24 cellular contexts compared by ENCODE assay signal in the genomic region with DNA sequence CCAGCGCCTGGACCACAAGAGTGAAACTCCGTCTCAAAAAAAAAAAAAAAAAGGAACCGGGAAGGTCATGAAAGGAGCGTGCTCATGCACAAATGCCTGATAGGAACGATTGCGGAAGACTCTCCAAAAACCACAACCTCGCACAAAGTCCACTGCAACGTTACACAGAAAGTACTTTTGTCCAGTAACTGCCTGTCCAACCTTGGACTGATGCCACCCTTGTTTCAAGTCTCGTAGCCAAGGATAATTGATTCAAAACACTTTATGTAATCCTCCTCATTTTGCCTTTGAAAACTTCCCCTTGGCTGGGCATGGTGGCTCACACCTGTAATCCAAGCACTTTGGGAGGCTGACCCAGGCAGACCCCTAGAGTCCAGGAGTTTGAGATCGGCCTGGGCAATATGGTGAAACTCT. TPM values are rescaled to one million over a fixed set of nuclear protein-coding genes. Genes with fewer than 3 reads are reported as not detected.
DNase-seq lines count a peak whose midpoint lies in the region; ATAC-seq, FAIRE-seq and TF ChIP-seq lines count a peak whose summit lies in the region.
"Had no signal": no experiment of that assay in that cellular context is flagged by ENCODE, and none has a peak within 500 bp of the region (broad histone marks: within the 10 kb centered on the region; RNA-seq: fewer than 3 reads in every experiment).

No MANE protein-coding gene starts in this region.

- H3K9me3 ChIP-seq in small intestine (ENCODE audit: control insufficient read depth, low read depth) = no peaks in the 10 kb centered on the region

- POLR2A ChIA-PET in WTC11 (lab: Charles Lee) (no interaction called here), T-cell (lab: Charles Lee) (no interaction called here)

- TF ChIP-seq CTCF in WTC11 (IDR thresholded peaks at IDR 0.05) = no peak
- TF ChIP-seq CTCF in progenitor cell of endocrine pancreas (IDR thresholded peaks at IDR 0.05; ENCODE audit: unreplicated experiment) = no peak

- ATAC-seq in WTC11 (no peak), left lobe of liver (peak; percentile 62), T-cell (replicated peaks in 1 of 4) (no peak)
- ATAC-seq: CD8-positive, alpha-beta T cell had no signal

- peak overlapping the region in 1 of 2 donors; percentile 80 for H3K27ac ChIP-seq in small intestine (ENCODE audit: low read depth in 1 of 2, low read length in 1 of 2)
- H3K27ac ChIP-seq: SK-N-MC had no signal

- H3K4me1 ChIP-seq in small intestine (ENCODE audit: control insufficient read depth in 2 of 2, insufficient read depth in 1 of 2, low read depth in 1 of 2, low read length in 1 of 2) = no peaks in the 10 kb centered on the region

- FAIRE-seq in small intestine (lab: Jason Lieb, UNC) = no peak
- FAIRE-seq: GM18507, H54, TTC549, urothelium cell line had no signal

- CTCF ChIA-PET in WTC11 (lab: Charles Lee) = interaction anchor here (1.7 kb wide), 1 partner anchor 122 kb away, joined by 5 read pairs; no protein-coding TSS in a partner anchor
- CTCF ChIA-PET in T-cell (lab: Charles Lee) = no interaction called here

- no peaks in the 10 kb centered on the region for H3K27me3 ChIP-seq in small intestine (ENCODE audit: control insufficient read depth in 2 of 2, insufficient read depth in 2 of 2, low read length in 2 of 2)

- H3K36me3 ChIP-seq in small intestine (ENCODE audit: control insufficient read depth in 2 of 2, insufficient read depth in 2 of 2, low read length in 2 of 2) = no peaks in the 10 kb centered on the region

- WGBS in small intestine, 3 donors = 18 to 55% (median 26%) methylated on average over 8 to 10 of the region's 10 CpGs

- DNase-seq in M059J (ENCODE audit: low read depth) (peak; percentile 72), WTC11 (ENCODE audit: low spot score) (no peak), left lobe of liver (ENCODE audit: low spot score) (peak; percentile 92), small intestine (peak; percentile 91), T-cell (no peak), NCI-H1694 (lab: John Stamatoyannopoulos, UW) (no peak), progenitor cell of endocrine pancreas (ENCODE audit: low spot score, unreplicated experiment) (no peak)
- no peak for DNase-seq in activated CD4-positive, CD25-positive, alpha-beta regulatory T cell treated with anti-CD3 and anti-CD28 coated beads, Interleukin-2, amount 50 U/mL, for 72 hours
- DNase-seq: activated CD4-positive, alpha-beta T cell treated with anti-CD3 and anti-CD28 coated beads, Interleukin-2, amount 10 ng/mL, durations not matched to agents 24 days and 14 days; activated CD8-positive, alpha-beta memory T cell treated with anti-CD3 and anti-CD28 coated beads, Interleukin-2, amount 50 U/mL, for 4 hours; aorta; CD8-positive, alpha-beta T cell; hypothalamus; MM.1S; NCI-H2029 treated with DMSO at 0.1 percent for 48 hours; NCI-H446 had no signal

- no peak overlapping the region for H3K4me3 ChIP-seq in small intestine (ENCODE audit: low read depth in 1 of 2, low read length in 2 of 2)
- H3K4me3 ChIP-seq: SK-N-MC had no signal

- H3K27ac Mint-ChIP-seq in WTC11 (no peak overlapping the region), T-cell (no peak overlapping the region), progenitor cell of endocrine pancreas (no peak overlapping the region)
- H3K27ac Mint-ChIP-seq: activated CD4-positive, alpha-beta T cell treated with anti-CD3 and anti-CD28 coated beads, Interleukin-2, amount 10 ng/mL, durations not matched to agents 24 days and 14 days; CD8-positive, alpha-beta T cell; stimulated activated naive CD8-positive, alpha-beta T cell treated with anti-CD3 and anti-CD28 coated beads, Interleukin-15, Interleukin-2, amounts not matched to agents 100 ng/mL and 50 ng/mL, for 24 hours had no signal

- H3K27me3 Mint-ChIP-seq in WTC11 (ENCODE audit: low read depth) (peaks cover 3% of the 10 kb centered on the region; the same call in 1 of the 2 replicates), T-cell (no peaks in the 10 kb centered on the region), progenitor cell of endocrine pancreas (no peaks in the 10 kb centered on the region)
- H3K27me3 Mint-ChIP-seq: activated CD4-positive, alpha-beta T cell treated with anti-CD3 and anti-CD28 coated beads, Interleukin-2, amount 10 ng/mL, durations not matched to agents 24 days and 14 days; stimulated activated naive CD8-positive, alpha-beta T cell treated with anti-CD3 and anti-CD28 coated beads, Interleukin-15, Interleukin-2, amounts not matched to agents 100 ng/mL and 50 ng/mL, for 24 hours had no signal

- H3K4me1 Mint-ChIP-seq in WTC11 (no peaks in the 10 kb centered on the region), T-cell (peaks cover 0 to 2% (median 0%) of the 10 kb centered on the region in 3 donors), progenitor cell of endocrine pancreas (ENCODE audit: low read depth) (no peaks in the 10 kb centered on the region)

- no peak overlapping the region for H3K4me3 Mint-ChIP-seq in WTC11
- H3K4me3 Mint-ChIP-seq in T-cell = no peak overlapping the region
- H3K4me3 Mint-ChIP-seq in progenitor cell of endocrine pancreas (ENCODE audit: low read depth) = no peak overlapping the region
- H3K4me3 Mint-ChIP-seq: activated CD4-positive, alpha-beta T cell treated with anti-CD3 and anti-CD28 coated beads, Interleukin-2, amount 10 ng/mL, durations not matched to agents 24 days and 14 days; CD8-positive, alpha-beta T cell; stimulated activated naive CD8-positive, alpha-beta T cell treated with anti-CD3 and anti-CD28 coated beads, Interleukin-15, Interleukin-2, amounts not matched to agents 100 ng/mL and 50 ng/mL, for 24 hours had no signal

- H3K36me3 Mint-ChIP-seq in WTC11 (no peaks in the 10 kb centered on the region), T-cell (no peaks in the 10 kb centered on the region), progenitor cell of endocrine pancreas (ENCODE audit: insufficient read depth) (no peaks in the 10 kb centered on the region)
- H3K36me3 Mint-ChIP-seq: CD8-positive, alpha-beta T cell had no signal

- peaks cover 4% of the 10 kb centered on the region; the same call in 1 of the 2 replicates for H3K9me3 Mint-ChIP-seq in WTC11
- peaks cover 0 to 2% (median 0%) of the 10 kb centered on the region in 3 donors for H3K9me3 Mint-ChIP-seq in T-cell
- no peaks in the 10 kb centered on the region for H3K9me3 Mint-ChIP-seq in progenitor cell of endocrine pancreas (ENCODE audit: low read depth)
- H3K9me3 Mint-ChIP-seq: activated CD4-positive, alpha-beta T cell treated with anti-CD3 and anti-CD28 coated beads, Interleukin-2, amount 10 ng/mL, durations not matched to agents 24 days and 14 days; CD8-positive, alpha-beta T cell; stimulated activated naive CD8-positive, alpha-beta T cell treated with anti-CD3 and anti-CD28 coated beads, Interleukin-15, Interleukin-2, amounts not matched to agents 100 ng/mL and 50 ng/mL, for 24 hours had no signal

TF ChIP-seq in WTC11, 78 proteins besides CTCF, POLR2A, EP300 and RAD21:
- TF ChIP-seq GABPB1 (CRISPR knock-in tag; IDR thresholded peaks at IDR 0.05) (peak; percentile 54; the same call in 1 of the 2 replicates), ZNF671 (CRISPR knock-in tag; IDR thresholded peaks at IDR 0.05) (no peak)
TF ChIP-seq in WTC11: peak in this region for 1.

RNA-seq across cellular contexts. Expression of gene LGALS7, which starts 13.7 kb away (rescaled TPM):
- total RNA-seq in M059J (2014; rRNA removed; shearing (Covaris generic)) = not detected in 2 replicates
- total RNA-seq in WTC11 (2021) (2.3 TPM in 1 of 3 replicates, not detected in the others), left lobe of liver (not detected), T-cell (not detected), progenitor cell of endocrine pancreas (0.91 TPM in 1 of 2 replicates, not detected in the other)
- polyA plus RNA-seq in small intestine = 1 to 10 TPM in 1 of 3 donors, not detected in 2; 1.1 TPM
- total RNA-seq: activated CD4-positive, alpha-beta T cell treated with anti-CD3 and anti-CD28 coated beads, Interleukin-2, amount 10 ng/mL, durations not matched to agents 24 days and 14 days; aorta; CD8-positive, alpha-beta T cell; kidney epithelial cell; mononuclear cell had no signal
- polyA plus RNA-seq: aorta had no signal

RNA-seq across cellular contexts. Expression of gene CAPN12, which starts 15.3 kb away (rescaled TPM):
- 1.0 TPM in 2 replicates for total RNA-seq in M059J (2014; rRNA removed; shearing (Covaris generic))
- total RNA-seq in WTC11 (2021) (9.6 to 9.9 TPM (median 9.8 TPM) in 3 replicates), left lobe of liver (30.9 TPM), T-cell (10 to 100 TPM in 2 of 5 donors, 1 to 10 TPM in 3; 2.5 to 13.8 (median 8.8) TPM), progenitor cell of endocrine pancreas (4.1 and 5.0 TPM in 2 replicates)
- 10 to 100 TPM in 1 of 3 donors, 1 to 10 TPM in 2; 2.4 to 26.1 (median 2.7) TPM for polyA plus RNA-seq in small intestine

RNA-seq across cellular contexts. Expression of gene LGALS7B, which starts 29.4 kb away (rescaled TPM):
- not detected in 2 replicates for total RNA-seq in M059J (2014; rRNA removed; shearing (Covaris generic))
- total RNA-seq in WTC11 (2021) (1.2 to 3.7 TPM (median 2.7 TPM) in 3 replicates), left lobe of liver (not detected), T-cell (not detected), progenitor cell of endocrine pancreas (not detected in 2 replicates)
- polyA plus RNA-seq in small intestine = 1 to 10 TPM in 2 of 3 donors, not detected in 1; 2.0 to 5.4 TPM
- total RNA-seq: activated CD4-positive, alpha-beta T cell treated with anti-CD3 and anti-CD28 coated beads, Interleukin-2, amount 10 ng/mL, durations not matched to agents 24 days and 14 days; aorta; CD8-positive, alpha-beta T cell; kidney epithelial cell; mononuclear cell had no signal
- polyA plus RNA-seq: aorta had no signal

RNA-seq across cellular contexts. Expression of gene LGALS4, which starts 53.1 kb away (rescaled TPM):
- not detected in 2 replicates for total RNA-seq in M059J (2014; rRNA removed; shearing (Covaris generic))
- total RNA-seq in WTC11 (2021) = 1.1 to 1.5 TPM (median 1.4 TPM) in 3 replicates
- 102 TPM for total RNA-seq in left lobe of liver
- polyA plus RNA-seq in small intestine = 1,000 to 10,000 TPM; 1,250 to 3,807 (median 3,710) TPM
- 1 to 10 TPM; 3.8 to 8.8 (median 6.6) TPM for total RNA-seq in T-cell
- total RNA-seq in progenitor cell of endocrine pancreas = 2.7 and 3.7 TPM in 2 replicates
- total RNA-seq: kidney epithelial cell had no signal

Comparison
In these comparisons a context has a peak if more than half of its experiments do, and no peak if none do; other contexts are left out.
1. DNase-seq: peak in M059J (single experiment), left lobe of liver (single experiment) and small intestine (single experiment); none in WTC11 (single experiment), T-cell (0 of 34), activated CD4-positive, CD25-positive, alpha-beta regulatory T cell treated with anti-CD3 and anti-CD28 coated beads, Interleukin-2, amount 50 U/mL, for 72 hours (single experiment), NCI-H1694 (single experiment) and progenitor cell of endocrine pancreas (single experiment).